ENCODE assay signal across 15 cellular contexts in genomic region chrX:49102221-49102620, GRCh38. TPM values are rescaled to one million over a fixed set of nuclear protein-coding genes. Genes with fewer than 3 reads are reported as not detected.
DNase-seq lines count a peak whose midpoint lies in the region; ATAC-seq and TF ChIP-seq lines count a peak whose summit lies in the region.
"Had no signal": no experiment of that assay in that cellular context is flagged by ENCODE, and none has a peak within 500 bp of the region (broad histone marks: within the 10 kb centered on the region; RNA-seq: fewer than 3 reads in every experiment).

No MANE protein-coding gene starts in this region.

- no peaks in the 10 kb centered on the region for H3K27me3 ChIP-seq in CD4-positive, alpha-beta T cell (ENCODE audit: control insufficient read depth, insufficient read depth, low read length)
- H3K27me3 ChIP-seq in GM23338 (ENCODE audit: insufficient read depth): no peaks in the 10 kb centered on the region
- no peaks in the 10 kb centered on the region for H3K27me3 ChIP-seq in tibial artery
- H3K27me3 ChIP-seq in PC-9 (ENCODE audit: insufficient read depth, low read depth): no peaks in the 10 kb centered on the region
- H3K27me3 ChIP-seq: adrenal gland had no signal

- peaks cover 11% of the 10 kb centered on the region for H3K4me1 Mint-ChIP-seq in CD4-positive, alpha-beta T cell (ENCODE audit: low read depth)
- H3K4me1 Mint-ChIP-seq in GM23338 (0 out of 3 replicates have a peak, but pooled peaks cover 2% of the 10 kb centered on the region), naive B cell (peaks cover 0 to 21% (median 11%) of the 10 kb centered on the region in 3 donors)
- H3K4me1 Mint-ChIP-seq in activated T-helper 17 cell treated with anti-CD3 and anti-CD28 coated beads, Interleukin-2, amount 50 U/mL, for 72 hours: no peaks in the 10 kb centered on the region

- no peaks in the 10 kb centered on the region for H3K9me3 Mint-ChIP-seq in CD4-positive, alpha-beta T cell
- H3K9me3 Mint-ChIP-seq in GM23338 (no peaks in the 10 kb centered on the region; the same call in 2 of the 3 replicates), naive B cell (no peaks in the 10 kb centered on the region)
- no peaks in the 10 kb centered on the region for H3K9me3 Mint-ChIP-seq in activated T-helper 17 cell treated with anti-CD3 and anti-CD28 coated beads, Interleukin-2, amount 50 U/mL, for 72 hours

- H3K36me3 Mint-ChIP-seq in CD4-positive, alpha-beta T cell (ENCODE audit: low read depth): peaks cover 9% of the 10 kb centered on the region
- H3K36me3 Mint-ChIP-seq in GM23338 (ENCODE audit: low read depth) (no peaks in the 10 kb centered on the region), naive B cell (no peaks in the 10 kb centered on the region)
- no peaks in the 10 kb centered on the region for H3K36me3 Mint-ChIP-seq in activated T-helper 17 cell treated with anti-CD3 and anti-CD28 coated beads, Interleukin-2, amount 50 U/mL, for 72 hours (ENCODE audit: low read depth)

- no peaks in the 10 kb centered on the region for H3F3A ChIP-seq in GM23338 (replicated peaks; ENCODE audit: low read depth)
- peaks cover 4% of the 10 kb centered on the region; the same call in 1 of the 2 replicates for H3F3A ChIP-seq in PC-9 (ENCODE audit: insufficient read depth, low read depth)

- no peak for DNase-seq in CD4-positive, alpha-beta T cell
- no peak for DNase-seq in GM23338 (ENCODE audit: low spot score)
- DNase-seq in naive B cell: no peak
- DNase-seq in tibial artery: no peak
- DNase-seq in PC-9: no peak
- DNase-seq: activated CD4-positive, alpha-beta T cell treated with anti-CD3 and anti-CD28 coated beads, Interleukin-2, amount 50 U/mL, for 48 hours; left ventricle myocardium inferior; NCI-H1694; NCI-H510A treated with DMSO at 0.1 percent for 48 hours; stimulated activated CD4-positive, alpha-beta T cell treated with anti-CD3 and anti-CD28 coated beads, Interleukin-4, amount 100 ng/mL, for 24 hours; stimulated activated naive CD4-positive, alpha-beta T cell had no signal

- no peak overlapping the region for H3K4me3 ChIP-seq in GM23338
- no peak overlapping the region for H3K4me3 ChIP-seq in tibial artery
- H3K4me3 ChIP-seq in PC-9: no peak overlapping the region

- no peak overlapping the region for H3K27ac ChIP-seq in CD4-positive, alpha-beta T cell (ENCODE audit: low read depth, low read length)
- H3K27ac ChIP-seq in GM23338 (ENCODE audit: low read depth) (no peak overlapping the region), tibial artery (no peak overlapping the region), PC-9 (no peak overlapping the region)

- ATAC-seq in CD4-positive, alpha-beta T cell (ENCODE audit: poor library complexity): no peak
- ATAC-seq in GM23338: no peak
- ATAC-seq in activated T-helper 17 cell treated with anti-CD3 and anti-CD28 coated beads, Interleukin-2, amount 50 U/mL, for 72 hours (replicated peaks): no peak
- no peak for ATAC-seq in naive B cell (ENCODE audit: low read depth in 2 of 2)
- no peak for ATAC-seq in GM19463 (IDR thresholded peaks at IDR 0.05; ENCODE audit: unreplicated experiment)
- ATAC-seq in GM18867 (IDR thresholded peaks at IDR 0.05; ENCODE audit: unreplicated experiment): no peak

- H3K79me2 ChIP-seq in GM23338 (replicated peaks; ENCODE audit: insufficient read depth): no peaks in the 10 kb centered on the region
- H3K79me2 ChIP-seq in PC-9 (ENCODE audit: low read depth): no peaks in the 10 kb centered on the region

- H3K27me3 Mint-ChIP-seq in CD4-positive, alpha-beta T cell: no peaks in the 10 kb centered on the region
- H3K27me3 Mint-ChIP-seq in GM23338 (ENCODE audit: insufficient read depth, low read depth, poor library complexity): peaks cover 10% of the 10 kb centered on the region
- H3K27me3 Mint-ChIP-seq in activated T-helper 17 cell treated with anti-CD3 and anti-CD28 coated beads, Interleukin-2, amount 50 U/mL, for 72 hours: no peaks in the 10 kb centered on the region
- no peaks in the 10 kb centered on the region for H3K27me3 Mint-ChIP-seq in naive B cell

- H3K9me2 ChIP-seq in GM23338 (ENCODE audit: insufficient read depth): no peaks in the 10 kb centered on the region
- no peaks in the 10 kb centered on the region for H3K9me2 ChIP-seq in PC-9 (ENCODE audit: insufficient read depth)

- CTCF ChIA-PET in CD4-positive, alpha-beta T cell (lab: Charles Lee): no interaction called here
- CTCF ChIA-PET in PC-9 (lab: Charles Lee): no interaction called here

- H3K4me3 Mint-ChIP-seq in CD4-positive, alpha-beta T cell: peak overlapping the region; percentile 69
- H3K4me3 Mint-ChIP-seq in GM23338 (peak overlapping the region; percentile 89), naive B cell (peak overlapping the region; percentile 79 to 95 (median 92))
- H3K4me3 Mint-ChIP-seq in activated T-helper 17 cell treated with anti-CD3 and anti-CD28 coated beads, Interleukin-2, amount 50 U/mL, for 72 hours: peak overlapping the region; percentile 85

- no peaks in the 10 kb centered on the region for H4K20me1 ChIP-seq in GM23338 (replicated peaks; ENCODE audit: insufficient read depth)
- no peaks in the 10 kb centered on the region for H4K20me1 ChIP-seq in PC-9 (ENCODE audit: insufficient read depth)

- POLR2A ChIA-PET in CD4-positive, alpha-beta T cell (lab: Charles Lee): no interaction called here
- POLR2A ChIA-PET in PC-9 (lab: Charles Lee; ENCODE audit: unreplicated experiment): no interaction called here

- TF ChIP-seq CTCF in CD4-positive, alpha-beta T cell (IDR thresholded peaks at IDR 0.05): no peak
- no peak for TF ChIP-seq CTCF in GM23338 (conservative IDR thresholded peaks at IDR 0.05; ENCODE audit: low read depth in 2 of 2)
- TF ChIP-seq CTCF in tibial artery (IDR thresholded peaks at IDR 0.05): no peak
- TF ChIP-seq CTCF in PC-9 (conservative IDR thresholded peaks at IDR 0.05): no peak

- H3K4me2 ChIP-seq in GM23338: no peak overlapping the region
- no peak overlapping the region for H3K4me2 ChIP-seq in PC-9

- no peaks in the 10 kb centered on the region for H3K9me3 ChIP-seq in CD4-positive, alpha-beta T cell (ENCODE audit: control insufficient read depth, low read length)
- H3K9me3 ChIP-seq in tibial artery (no peaks in the 10 kb centered on the region), PC-9 (ENCODE audit: insufficient read depth, low read depth) (no peaks in the 10 kb centered on the region)
- H3K9me3 ChIP-seq: adrenal gland, left ventricle myocardium inferior had no signal

- no peak overlapping the region for H3K27ac Mint-ChIP-seq in CD4-positive, alpha-beta T cell
- H3K27ac Mint-ChIP-seq in GM23338 (no peak overlapping the region), naive B cell (peak overlapping the region in 1 of 6 donors; percentile 86)
- no peak overlapping the region for H3K27ac Mint-ChIP-seq in activated T-helper 17 cell treated with anti-CD3 and anti-CD28 coated beads, Interleukin-2, amount 50 U/mL, for 72 hours

- H3K36me3 ChIP-seq in GM23338 (ENCODE audit: insufficient read depth): no peaks in the 10 kb centered on the region
- H3K36me3 ChIP-seq in tibial artery: no peaks in the 10 kb centered on the region
- no peaks in the 10 kb centered on the region for H3K36me3 ChIP-seq in PC-9 (ENCODE audit: low read depth)
- H3K36me3 ChIP-seq: adrenal gland, left ventricle myocardium inferior had no signal

- intact Hi-C loops in CD4-positive, alpha-beta T cell (cut with DNase I, micrococcal nuclease): loop anchor here in 1 of 2 experiments (2.0 kb wide), 1 partner anchor 21 kb away; the partner anchor contains the start of gene GPKOW
- intact Hi-C loops in tibial artery (cut with DNase I; ENCODE audit: low total_unique reads) (no loop called here), PC-9 (cut with micrococcal nuclease; ENCODE audit: unreplicated experiment) (loop anchor here (5.0 kb wide), 1 partner anchor 60 kb away; the partner anchor contains the start of gene TFE3)

- no peak overlapping the region for H2AFZ ChIP-seq in GM23338
- no peak overlapping the region for H2AFZ ChIP-seq in PC-9

- BruUV-seq in PC-9 (replicated peaks; lab: Mats Ljungman, UMichigan): no TSS peak

- no peaks in the 10 kb centered on the region for H3K4me1 ChIP-seq in GM23338 (ENCODE audit: insufficient read depth)
- peaks cover 0 to 4% (median 0%) of the 10 kb centered on the region in 4 donors for H3K4me1 ChIP-seq in tibial artery
- H3K4me1 ChIP-seq in PC-9 (replicated peaks; ENCODE audit: insufficient read depth): no peaks in the 10 kb centered on the region
- H3K4me1 ChIP-seq: adrenal gland had no signal

RNA-seq across cellular contexts. Expression of gene GPKOW, which starts 21.3 kb away (rescaled TPM):
- total RNA-seq in CD4-positive, alpha-beta T cell: 1 to 10 TPM; 8.9 to 9.6 TPM
- 15.1 and 22.9 TPM in 2 replicates for total RNA-seq in GM23338 (2014; rRNA removed; shearing (Covaris generic))
- polyA plus RNA-seq in GM23338 (2016; fragmentation: Nextera tagmentation; extraction: Ambion mirVana) (8.1 and 9.5 TPM in 2 replicates), naive B cell (ENCODE audit: low read depth in 6 of 6) (10 to 100 TPM; 17.9 to 33.9 (median 22.0) TPM)
- 10 to 100 TPM; 17.3 to 18.1 TPM for total RNA-seq in activated T-helper 17 cell treated with anti-CD3 and anti-CD28 coated beads, Interleukin-2, amount 50 U/mL, for 72 hours
- total RNA-seq in PC-9 (2021): 12.8 and 17.6 TPM in 2 replicates

RNA-seq across cellular contexts. Expression of gene WDR45, which starts 22.5 kb away (rescaled TPM):
- total RNA-seq in CD4-positive, alpha-beta T cell: 10 to 100 TPM; 74.8 to 78.7 TPM
- 26.2 and 36.2 TPM in 2 replicates for total RNA-seq in GM23338 (2014; rRNA removed; shearing (Covaris generic))
- polyA plus RNA-seq in GM23338 (2016; fragmentation: Nextera tagmentation; extraction: Ambion mirVana): 24.9 and 28.8 TPM in 2 replicates
- total RNA-seq in activated T-helper 17 cell treated with anti-CD3 and anti-CD28 coated beads, Interleukin-2, amount 50 U/mL, for 72 hours: 10 to 100 TPM; 40.6 to 44.5 TPM
- 10 to 100 TPM; 50.0 to 84.9 (median 57.4) TPM for polyA plus RNA-seq in naive B cell (ENCODE audit: low read depth in 6 of 6)
- total RNA-seq in PC-9 (2021): 36.7 and 43.4 TPM in 2 replicates

RNA-seq across cellular contexts. Expression of gene PRAF2, which starts 28.4 kb away (rescaled TPM):
- total RNA-seq in CD4-positive, alpha-beta T cell: 10 to 100 TPM; 17.1 to 21.0 TPM
- 6.3 and 7.7 TPM in 2 replicates for total RNA-seq in GM23338 (2014; rRNA removed; shearing (Covaris generic))
- polyA plus RNA-seq in GM23338 (2016; fragmentation: Nextera tagmentation; extraction: Ambion mirVana) (22.1 and 24.3 TPM in 2 replicates), naive B cell (ENCODE audit: low read depth in 6 of 6) (10 to 100 TPM; 25.5 to 49.0 (median 38.8) TPM)
- total RNA-seq in activated T-helper 17 cell treated with anti-CD3 and anti-CD28 coated beads, Interleukin-2, amount 50 U/mL, for 72 hours: 10 to 100 TPM; 14.3 to 21.7 TPM
- 12.8 and 17.6 TPM in 2 replicates for total RNA-seq in PC-9 (2021)

RNA-seq across cellular contexts. Expression of gene CCDC120, which starts 43.4 kb away (rescaled TPM):
- 10 to 100 TPM; 11.5 to 12.2 TPM for total RNA-seq in CD4-positive, alpha-beta T cell
- 6.8 and 9.9 TPM in 2 replicates for total RNA-seq in GM23338 (2014; rRNA removed; shearing (Covaris generic))
- polyA plus RNA-seq in GM23338 (2016; fragmentation: Nextera tagmentation; extraction: Ambion mirVana) (3.3 and 3.6 TPM in 2 replicates), naive B cell (ENCODE audit: low read depth in 6 of 6) (1 to 10 TPM in 1 of 6 donors, under 1 TPM in 4, not detected in 1; 0.62 to 1.7 (median 0.79) TPM)
- total RNA-seq in activated T-helper 17 cell treated with anti-CD3 and anti-CD28 coated beads, Interleukin-2, amount 50 U/mL, for 72 hours: 1 to 10 TPM; 6.9 to 7.3 TPM
- total RNA-seq in PC-9 (2021): 20.6 and 23.9 TPM in 2 replicates

RNA-seq across cellular contexts. Expression of gene TFE3, which starts 59.1 kb away (rescaled TPM):
- total RNA-seq in CD4-positive, alpha-beta T cell: 10 to 100 TPM; 38.6 to 40.9 TPM
- total RNA-seq in GM23338 (2014; rRNA removed; shearing (Covaris generic)): 63.3 and 83.8 TPM in 2 replicates
- polyA plus RNA-seq in GM23338 (2016; fragmentation: Nextera tagmentation; extraction: Ambion mirVana) (20.8 and 21.4 TPM in 2 replicates), naive B cell (ENCODE audit: low read depth in 6 of 6) (10 to 100 TPM in 1 of 6 donors, 1 to 10 TPM in 5; 4.5 to 11.4 (median 6.1) TPM)
- total RNA-seq in activated T-helper 17 cell treated with anti-CD3 and anti-CD28 coated beads, Interleukin-2, amount 50 U/mL, for 72 hours: 10 to 100 TPM; 35.0 to 38.9 TPM
- 27.2 and 33.7 TPM in 2 replicates for total RNA-seq in PC-9 (2021)
